ENCODE assay signal across 17 cellular contexts in the genomic region with DNA sequence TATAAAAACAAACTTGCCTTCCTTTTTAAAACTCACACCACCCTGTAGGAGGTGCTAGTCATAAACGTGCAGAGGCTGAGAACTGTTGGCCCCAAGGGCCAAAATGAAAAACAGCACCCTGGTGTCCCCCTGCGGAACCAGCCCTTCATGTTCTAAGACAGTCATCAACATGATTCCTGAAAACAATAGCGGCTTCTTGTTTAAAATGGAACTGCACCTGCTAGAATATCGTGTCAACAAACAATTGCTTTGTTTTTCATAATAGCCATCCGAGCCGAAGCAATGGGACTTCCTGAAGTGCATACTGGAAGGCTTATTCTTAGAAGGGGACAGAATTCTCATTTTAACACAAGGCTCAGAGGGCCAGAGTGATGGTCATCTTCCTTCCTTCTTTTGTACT. TPM values are rescaled to one million over a fixed set of nuclear protein-coding genes. Genes with fewer than 3 reads are reported as not detected.
DNase-seq lines count a peak whose midpoint lies in the region; ATAC-seq and TF ChIP-seq lines count a peak whose summit lies in the region.
"Had no signal": no experiment of that assay in that cellular context is flagged by ENCODE, and none has a peak within 500 bp of the region (broad histone marks: within the 10 kb centered on the region; RNA-seq: fewer than 3 reads in every experiment).

No MANE protein-coding gene starts in this region.

- H3K27ac ChIP-seq in left ventricle myocardium inferior (replicated peaks) (peak overlapping the region; percentile 72), right cardiac atrium (ENCODE audit: low read length) (no peak overlapping the region)
- H3K27ac ChIP-seq: body of pancreas had no signal

- H3K4me1 Mint-ChIP-seq in T-helper 17 cell = no peaks in the 10 kb centered on the region
- H3K4me1 Mint-ChIP-seq: activated CD8-positive, alpha-beta memory T cell treated with anti-CD3 and anti-CD28 coated beads, Interleukin-2, amount 10 ng/mL, durations not matched to agents 7 days and 5 days had no signal

- H3K36me3 Mint-ChIP-seq in T-helper 17 cell (ENCODE audit: low read depth) = no peaks in the 10 kb centered on the region
- H3K36me3 Mint-ChIP-seq: activated CD8-positive, alpha-beta memory T cell treated with anti-CD3 and anti-CD28 coated beads, Interleukin-2, amount 10 ng/mL, durations not matched to agents 7 days and 5 days had no signal

- H3K4me3 Mint-ChIP-seq in T-helper 17 cell = no peak overlapping the region
- H3K4me3 Mint-ChIP-seq: activated CD8-positive, alpha-beta memory T cell treated with anti-CD3 and anti-CD28 coated beads, Interleukin-2, amount 10 ng/mL, durations not matched to agents 7 days and 5 days had no signal

- DNase-seq in left ventricle myocardium inferior = no peak
- no peak for DNase-seq in right cardiac atrium
- DNase-seq in NCI-H526 (lab: John Stamatoyannopoulos, UW) = peak; percentile 60 to 81
- peak; percentile 64 for DNase-seq in glomerular endothelial cell (ENCODE audit: extremely low read depth, low read depth, low spot score)
- DNase-seq in GM03348 (ENCODE audit: low spot score) = no peak
- DNase-seq in T-helper 17 cell = no peak
- no peak for DNase-seq in mesenteric fat pad (ENCODE audit: low spot score)
- DNase-seq: activated CD8-positive, alpha-beta memory T cell treated with anti-CD3 and anti-CD28 coated beads, Interleukin-2, amount 10 ng/mL, durations not matched to agents 7 days and 5 days; activated naive CD4-positive, alpha-beta T cell; body of pancreas; dorsolateral prefrontal cortex; KG1; mammary epithelial cell; NCI-H2171; Peyer's patch; stimulated activated CD4-positive, alpha-beta T cell treated with anti-CD3 and anti-CD28 coated beads, Interleukin-4, amount 100 ng/mL, for 4 hours had no signal

- TF ChIP-seq CTCF in left ventricle myocardium inferior (IDR thresholded peaks at IDR 0.05; ENCODE audit: borderline replicate concordance) = peak; percentile 42

- ATAC-seq in right cardiac atrium (no peak), HG02759 (IDR thresholded peaks at IDR 0.05; ENCODE audit: unreplicated experiment) (no peak), T-helper 17 cell (no peak)
- ATAC-seq: activated CD8-positive, alpha-beta memory T cell treated with anti-CD3 and anti-CD28 coated beads, Interleukin-2, amount 10 ng/mL, durations not matched to agents 7 days and 5 days; body of pancreas had no signal

- H3K4me3 ChIP-seq in left ventricle myocardium inferior = no peak overlapping the region
- H3K4me3 ChIP-seq in right cardiac atrium (ENCODE audit: low read length) = no peak overlapping the region
- H3K4me3 ChIP-seq: body of pancreas, dorsolateral prefrontal cortex, Peyer's patch had no signal

- intact Hi-C loops in left ventricle myocardium inferior (cut with micrococcal nuclease) (no loop called here), right cardiac atrium (cut with DNase I) (no loop called here)

- H3K27me3 ChIP-seq in left ventricle myocardium inferior (ENCODE audit: low read depth) (no peaks in the 10 kb centered on the region), right cardiac atrium (ENCODE audit: control insufficient read depth, insufficient read depth) (no peaks in the 10 kb centered on the region)
- H3K27me3 ChIP-seq: body of pancreas, Peyer's patch had no signal

- H3K36me3 ChIP-seq in left ventricle myocardium inferior = no peaks in the 10 kb centered on the region
- H3K36me3 ChIP-seq: Peyer's patch had no signal

- no peak overlapping the region for H3K27ac Mint-ChIP-seq in T-helper 17 cell
- H3K27ac Mint-ChIP-seq: activated CD8-positive, alpha-beta memory T cell treated with anti-CD3 and anti-CD28 coated beads, Interleukin-2, amount 10 ng/mL, durations not matched to agents 7 days and 5 days had no signal

- peaks cover 25% of the 10 kb centered on the region for H3K4me1 ChIP-seq in left ventricle myocardium inferior
- H3K4me1 ChIP-seq in right cardiac atrium (ENCODE audit: control insufficient read depth, insufficient read depth, low read length) = peaks cover 5% of the 10 kb centered on the region
- H3K4me1 ChIP-seq: Peyer's patch had no signal

- H3K27me3 Mint-ChIP-seq in T-helper 17 cell = peaks cover 9% of the 10 kb centered on the region

- WGBS in right cardiac atrium = 55% methylated on average over 6 of the region's 6 CpGs

- no peaks in the 10 kb centered on the region for H3K9me3 ChIP-seq in left ventricle myocardium inferior (replicated peaks)
- H3K9me3 ChIP-seq in right cardiac atrium (ENCODE audit: control insufficient read depth, low read length) = no peaks in the 10 kb centered on the region
- H3K9me3 ChIP-seq in T-helper 17 cell (ENCODE audit: control insufficient read depth, low read length, poor library complexity, severe bottlenecking) = no peaks in the 10 kb centered on the region
- H3K9me3 ChIP-seq: body of pancreas, Peyer's patch had no signal

RNA-seq across cellular contexts. Expression of gene MECOM, which starts 43.7 kb away (rescaled TPM):
- total RNA-seq in left ventricle myocardium inferior (18.1 TPM), right cardiac atrium (10 to 100 TPM; 23.2 to 29.9 (median 27.1) TPM), glomerular endothelial cell (43.7 and 71.5 TPM in 2 replicates), T-helper 17 cell (1 to 10 TPM in 1 of 2 donors, under 1 TPM in 1; 0.70 to 1.2 TPM), mesenteric fat pad (21.7 TPM)
- polyA plus RNA-seq in right cardiac atrium = 8.2 TPM
- total RNA-seq: activated CD8-positive, alpha-beta memory T cell treated with anti-CD3 and anti-CD28 coated beads, Interleukin-2, amount 10 ng/mL, durations not matched to agents 7 days and 5 days had no signal

Comparison
In these comparisons a context has a peak if more than half of its experiments do, and no peak if none do; other contexts are left out.
1. DNase-seq: peak in NCI-H526 (2 of 2) and glomerular endothelial cell (single experiment); none in left ventricle myocardium inferior (single experiment), right cardiac atrium (0 of 3), GM03348 (single experiment), T-helper 17 cell (0 of 3) and mesenteric fat pad (single experiment).